In the genomic region with DNA sequence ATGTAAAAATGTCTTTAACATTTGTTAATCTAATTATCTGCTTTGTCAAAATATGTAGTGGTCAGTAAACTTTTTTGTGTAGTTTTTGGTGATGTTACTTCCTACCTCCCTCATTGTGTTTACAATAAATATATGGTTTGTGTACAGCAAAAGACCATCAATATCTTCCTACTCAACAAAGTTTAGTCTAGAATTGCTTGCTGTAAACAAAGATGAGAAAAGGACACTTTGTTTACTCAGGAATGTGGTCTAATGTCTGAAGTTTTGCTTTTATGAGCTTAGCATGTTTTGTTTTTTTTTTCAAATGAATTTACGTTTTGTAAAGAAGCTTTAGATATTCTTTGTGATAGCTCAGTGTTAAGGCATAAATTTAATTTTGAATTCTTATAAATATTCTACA, we compare ENCODE assay signal across 8 cellular contexts.
"Had no signal": no experiment of that assay in that cellular context is flagged by ENCODE, and none has a peak within 500 bp of the region (broad histone marks: within the 10 kb centered on the region; RNA-seq: fewer than 3 reads in every experiment).

No MANE protein-coding gene starts in this region.

- DNase-seq: GDM1, GF-D8 had no signal

- H3K4me3 ChIP-seq: GM12878 had no signal

- FAIRE-seq: G401.6, GM12878, GM12891, GM12892, GM18507, GM19239 had no signal
